ENCODE assay signal across 9 cellular contexts in the genomic region with DNA sequence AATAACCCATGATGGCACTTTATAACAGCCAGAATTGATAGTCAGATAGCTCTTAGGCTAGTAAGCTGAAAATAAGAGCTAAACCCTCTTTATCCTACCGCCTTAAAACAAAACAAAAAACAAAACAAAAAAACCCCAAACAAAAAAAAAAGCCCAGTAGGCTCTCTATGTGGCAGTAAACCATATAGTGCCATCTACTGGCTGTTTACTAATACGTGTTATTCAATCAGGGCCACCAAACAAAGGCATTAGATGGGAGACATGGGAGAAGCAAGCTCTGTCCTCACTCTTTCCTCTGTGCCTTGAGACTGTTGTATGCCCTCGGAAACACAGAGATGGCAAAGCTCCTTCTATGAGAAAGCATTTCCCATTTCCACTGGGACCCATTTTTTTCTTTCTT.
A peak's percentile ranks its signal among the peaks of the same experiment; 100 is the strongest.
DNase-seq lines count a peak whose midpoint lies in the region; ATAC-seq lines count a peak whose summit lies in the region.
"Had no signal": no experiment of that assay in that cellular context is flagged by ENCODE, and none has a peak within 500 bp of the region (broad histone marks: within the 10 kb centered on the region; RNA-seq: fewer than 3 reads in every experiment).

No MANE protein-coding gene starts in this region.

- peak overlapping the region; percentile 55 for H3K4me3 ChIP-seq in SJCRH30

- DNase-seq in Caki2 (ENCODE audit: low read depth) (peak; percentile 42), MV-4-11 (lab: John Stamatoyannopoulos, UW) (peak; percentile 6), SJCRH30 (peak; percentile 57 to 88), left cardiac atrium (no peak)

- H3K9me3 ChIP-seq in SJCRH30 (replicated peaks) = peaks cover under 1% of the 10 kb centered on the region; the same call in 1 of the 2 replicates

- H3K27me3 ChIP-seq in SJCRH30 = no peaks in the 10 kb centered on the region

- intact Hi-C loops in left cardiac atrium (cut with DNase I) = no loop called here

- H3K27ac ChIP-seq in SJCRH30 = peak overlapping the region; percentile 96

- peaks cover 21% of the 10 kb centered on the region for H3K4me1 ChIP-seq in SJCRH30

- peak; percentile 73 for ATAC-seq in GM19463 (IDR thresholded peaks at IDR 0.05; ENCODE audit: unreplicated experiment)
- ATAC-seq in left cardiac atrium = peak; percentile 67
- no peak for ATAC-seq in GM19452 (IDR thresholded peaks at IDR 0.05; ENCODE audit: unreplicated experiment)
- no peak for ATAC-seq in GM19324 (IDR thresholded peaks at IDR 0.05; ENCODE audit: low FRiP score, unreplicated experiment)
- ATAC-seq in HG02571 (IDR thresholded peaks at IDR 0.05; ENCODE audit: unreplicated experiment) = no peak
- ATAC-seq: naive thymus-derived CD4-positive, alpha-beta T cell had no signal

- in situ Hi-C loops in Caki2 (cut with HindIII; ENCODE audit: low pct_unique_long_range_greater_than_20kb, low sequenced_read_pairs) = no loop called here

- no peaks in the 10 kb centered on the region for H3K36me3 ChIP-seq in SJCRH30

Comparison
In these comparisons a context has a peak if more than half of its experiments do, and no peak if none do; other contexts are left out.
1. ATAC-seq: peak in GM19463 (single experiment) and left cardiac atrium (2 of 2); none in GM19452 (single experiment), GM19324 (single experiment) and HG02571 (single experiment).